23 cellular contexts compared by ENCODE assay signal in the genomic region with DNA sequence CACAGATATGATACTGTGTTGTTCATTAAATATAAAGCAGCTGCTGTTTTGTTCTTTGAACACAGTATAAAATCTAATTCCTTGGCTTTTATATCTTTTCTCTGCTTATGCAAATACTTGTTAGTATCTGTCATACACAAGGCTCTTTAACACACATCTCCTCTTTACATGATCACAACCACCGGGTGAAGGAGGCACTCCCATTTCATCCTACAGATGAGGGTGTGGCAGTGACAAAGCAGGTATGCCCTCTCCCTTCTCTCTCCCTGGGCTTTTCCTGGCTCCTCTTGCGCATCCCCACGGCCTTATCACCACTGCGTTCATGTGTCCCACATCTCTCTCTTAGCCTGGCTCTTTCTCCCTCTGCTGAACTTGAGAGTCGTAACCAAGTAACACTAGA. TPM values are rescaled to one million over a fixed set of nuclear protein-coding genes. Genes with fewer than 3 reads are reported as not detected.
DNase-seq lines count a peak whose midpoint lies in the region; ATAC-seq and TF ChIP-seq lines count a peak whose summit lies in the region.
"Had no signal": no experiment of that assay in that cellular context is flagged by ENCODE, and none has a peak within 500 bp of the region (broad histone marks: within the 10 kb centered on the region; RNA-seq: fewer than 3 reads in every experiment).

No MANE protein-coding gene starts in this region.

- no peaks in the 10 kb centered on the region for H3K79me2 ChIP-seq in SK-N-SH (ENCODE audit: insufficient read depth)

- no peak for TF ChIP-seq RAD21 in SK-N-SH (IDR thresholded peaks at IDR 0.05; ENCODE audit: low read length)

- TF ChIP-seq CTCF in SK-N-SH (IDR thresholded peaks at IDR 0.05) (no peak), RWPE2 (IDR thresholded peaks at IDR 0.05; ENCODE audit: poor library complexity, severe bottlenecking) (no peak), epithelial cell of esophagus (IDR thresholded peaks at IDR 0.05; ENCODE audit: insufficient read depth, low read depth, low read length, missing control alignments) (no peak)

- H3K4me3 ChIP-seq in SK-N-SH (ENCODE audit: low read depth in 2 of 2, low read length in 1 of 2): no peak overlapping the region
- H3K4me3 ChIP-seq in RWPE2 (ENCODE audit: severe bottlenecking): no peak overlapping the region
- no peak overlapping the region for H3K4me3 ChIP-seq in epithelial cell of esophagus (ENCODE audit: low read length)
- H3K4me3 ChIP-seq in mesenchymal stem cell (ENCODE audit: insufficient read depth in 1 of 2, low read depth in 1 of 2, low read length in 2 of 2): no peak overlapping the region
- H3K4me3 ChIP-seq: Peyer's patch, SJSA1 had no signal

- no peaks in the 10 kb centered on the region for H3K9me2 ChIP-seq in SK-N-SH

- peak overlapping the region; percentile 4 to 14 for H3K18ac ChIP-seq in mesenchymal stem cell (ENCODE audit: low read depth in 1 of 2, low read length in 2 of 2)

- H2AFZ ChIP-seq in SK-N-SH (ENCODE audit: low read depth) (no peak overlapping the region), mesenchymal stem cell (ENCODE audit: low read depth, low read length) (no peak overlapping the region)

- no peak overlapping the region for H2BK15ac ChIP-seq in mesenchymal stem cell (ENCODE audit: low read depth, poor library complexity, severe bottlenecking)

- no peaks in the 10 kb centered on the region for H3K27me3 ChIP-seq in SK-N-SH (ENCODE audit: insufficient read depth)
- no peaks in the 10 kb centered on the region for H3K27me3 ChIP-seq in RWPE2 (ENCODE audit: insufficient read depth, poor library complexity, severe bottlenecking)
- no peaks in the 10 kb centered on the region for H3K27me3 ChIP-seq in mesenchymal stem cell (ENCODE audit: control insufficient read depth in 1 of 2, insufficient read depth in 1 of 2, low read length in 2 of 2)
- H3K27me3 ChIP-seq: Peyer's patch, SJSA1 had no signal

- WGBS in SK-N-SH (ENCODE audit: low lambda C conversion rate): 77% methylated on average over 5 of the region's 5 CpGs
- 83% methylated on average over 5 of the region's 5 CpGs for WGBS in mesenchymal stem cell

- no peak for TF ChIP-seq EP300 in SK-N-SH (IDR thresholded peaks at IDR 0.05; ENCODE audit: borderline replicate concordance in 1 of 2, low read depth in 1 of 2, low read length in 1 of 2)

- H4K8ac ChIP-seq in mesenchymal stem cell (ENCODE audit: low read length): peak overlapping the region; percentile 19

- H3K79me1 ChIP-seq in mesenchymal stem cell (replicated peaks; ENCODE audit: low read length, poor library complexity, severe bottlenecking): no peaks in the 10 kb centered on the region

- H2BK120ac ChIP-seq in mesenchymal stem cell (ENCODE audit: low read depth, low read length): no peak overlapping the region

- H3F3A ChIP-seq in SK-N-SH (replicated peaks; ENCODE audit: insufficient read depth): no peaks in the 10 kb centered on the region

- H3K4me1 ChIP-seq in SK-N-SH (ENCODE audit: control insufficient read depth in 1 of 2, insufficient read depth in 2 of 2, low read depth in 1 of 2, low read length in 1 of 2): no peaks in the 10 kb centered on the region; a peak in 1 of 4 replicates
- peaks cover 17% of the 10 kb centered on the region for H3K4me1 ChIP-seq in RWPE2 (ENCODE audit: insufficient read depth, poor library complexity, severe bottlenecking)
- peaks cover 3% of the 10 kb centered on the region for H3K4me1 ChIP-seq in mesenchymal stem cell (ENCODE audit: control insufficient read depth, insufficient read depth, low read depth, low read length)
- H3K4me1 ChIP-seq: Peyer's patch had no signal

- H2BK12ac ChIP-seq in mesenchymal stem cell (ENCODE audit: low read length in 2 of 2): peak overlapping the region; percentile 12 to 60

- H3K9ac ChIP-seq in SK-N-SH (no peak overlapping the region), mesenchymal stem cell (ENCODE audit: low read length) (no peak overlapping the region)

- CTCF ChIA-PET in SK-N-SH (lab: Yijun Ruan, JAX): interaction anchor here (0.5 to 6.2 kb wide), 3 partner anchors 953 to 1201 kb away, joined by 3 to 48 read pairs (median 3); no protein-coding TSS in a partner anchor

- H4K20me1 ChIP-seq in SK-N-SH (ENCODE audit: insufficient read depth): no peaks in the 10 kb centered on the region

- H3K4me2 ChIP-seq in SK-N-SH (no peak overlapping the region), mesenchymal stem cell (ENCODE audit: low read length, poor library complexity, severe bottlenecking) (no peak overlapping the region)

- no peak overlapping the region for H3K23ac ChIP-seq in mesenchymal stem cell (ENCODE audit: low read length in 2 of 2)

- H2AK5ac ChIP-seq in mesenchymal stem cell (ENCODE audit: low read length, severe bottlenecking): no peak overlapping the region

- ATAC-seq in SK-N-SH treated with all-trans-retinoic acid at 6 μM for 48 hours (0 out of 3 replicates have a peak, but pooled peaks have one; percentile 36), RWPE2 (ENCODE audit: low read depth) (peak; percentile 67), HG03457 (IDR thresholded peaks at IDR 0.05; ENCODE audit: unreplicated experiment) (no peak), Right ventricle myocardium inferior (no peak)

- H3K4ac ChIP-seq in mesenchymal stem cell (ENCODE audit: low read depth in 1 of 2, low read length in 2 of 2): peak overlapping the region in 1 of 2 experiments; percentile 7

- no peak for DNase-seq in SK-N-SH
- no peak for DNase-seq in RWPE2 (ENCODE audit: low spot score)
- peak; percentile 67 for DNase-seq in epithelial cell of esophagus (ENCODE audit: low read depth)
- no peak for DNase-seq in mesenchymal stem cell
- DNase-seq in Right ventricle myocardium inferior (ENCODE audit: missing footprints): no peak
- no peak for DNase-seq in dedifferentiated amniotic fluid mesenchymal stem cell (ENCODE audit: extremely low spot score)
- DNase-seq: 8988T, DMS53, GDM1, GOT3, Kasumi-1, MM.1S, NCI-H1092, NCI-H1436, NCI-H187 treated with DMSO at 0.1 percent for 48 hours, NCI-H2107, NCI-H345, NCI-H524, NCI-H82, Peyer's patch had no signal

- H4K91ac ChIP-seq in mesenchymal stem cell (ENCODE audit: low read length): peak overlapping the region; percentile 65

- no peaks in the 10 kb centered on the region for H3K36me3 ChIP-seq in SK-N-SH (replicated peaks in 1 of 2; ENCODE audit: control insufficient read depth in 1 of 2, insufficient read depth in 2 of 2, low read length in 1 of 2)
- H3K36me3 ChIP-seq in RWPE2 (ENCODE audit: low read depth): no peaks in the 10 kb centered on the region
- H3K36me3 ChIP-seq in mesenchymal stem cell (ENCODE audit: control insufficient read depth in 1 of 2, insufficient read depth in 2 of 2, low read depth in 1 of 2, low read length in 2 of 2): no peaks in the 10 kb centered on the region
- H3K36me3 ChIP-seq: Peyer's patch, SJSA1 had no signal

- no peak overlapping the region for H3K27ac ChIP-seq in SK-N-SH (ENCODE audit: low read depth in 2 of 2, low read length in 1 of 2)
- no peak overlapping the region for H3K27ac ChIP-seq in RWPE2 (ENCODE audit: poor library complexity, severe bottlenecking)
- no peak overlapping the region for H3K27ac ChIP-seq in mesenchymal stem cell (ENCODE audit: low read length, poor library complexity, severe bottlenecking)
- H3K27ac ChIP-seq: Peyer's patch had no signal

- POLR2A ChIA-PET in SK-N-SH (lab: Yijun Ruan, JAX): no interaction called here

- H3K9me3 ChIP-seq in SK-N-SH (no peaks in the 10 kb centered on the region), RWPE2 (ENCODE audit: severe bottlenecking) (no peaks in the 10 kb centered on the region), mesenchymal stem cell (ENCODE audit: control insufficient read depth, low read length) (no peaks in the 10 kb centered on the region)
- H3K9me3 ChIP-seq: Peyer's patch, SJSA1 had no signal

- intact Hi-C loops in Right ventricle myocardium inferior (cut with DNase I): no loop called here

- no peak overlapping the region for H2BK5ac ChIP-seq in mesenchymal stem cell (ENCODE audit: low read depth, low read length, poor library complexity, severe bottlenecking)

- no peak overlapping the region for H3K14ac ChIP-seq in mesenchymal stem cell (ENCODE audit: low read length in 2 of 2)

TF ChIP-seq in SK-N-SH treated with all-trans-retinoic acid at 6 μM for 48 hours, 23 proteins besides CTCF, POLR2A, EP300 and RAD21 (continues in another document):
- TF ChIP-seq ESRRG (CRISPR knock-in tag; IDR thresholded peaks at IDR 0.05) (no peak), SNAI2 (CRISPR knock-in tag; IDR thresholded peaks at IDR 0.05) (no peak), ARNTL (CRISPR knock-in tag; IDR thresholded peaks at IDR 0.05; ENCODE audit: borderline replicate concordance, low read depth) (no peak), GLIS3 (CRISPR knock-in tag; IDR thresholded peaks at IDR 0.05) (no peak), ZFP3 (CRISPR knock-in tag; IDR thresholded peaks at IDR 0.05) (no peak), OSR1 (CRISPR knock-in tag; IDR thresholded peaks at IDR 0.05) (no peak), RARB (CRISPR knock-in tag; IDR thresholded peaks at IDR 0.05) (no peak)

TF ChIP-seq in SK-N-SH, 30 proteins besides CTCF, POLR2A, EP300 and RAD21 (continues in another document):
- TF ChIP-seq SMC3 (IDR thresholded peaks at IDR 0.05; ENCODE audit: low read depth, low read length) (no peak), NFIC (IDR thresholded peaks at IDR 0.05; ENCODE audit: borderline replicate concordance) (no peak), MXI1 (IDR thresholded peaks at IDR 0.05; ENCODE audit: low read depth, low read length) (no peak), FOXJ3 (CRISPR knock-in tag; IDR thresholded peaks at IDR 0.05) (no peak), ELF1 (IDR thresholded peaks at IDR 0.05) (no peak), TAF1 (IDR thresholded peaks at IDR 0.05; ENCODE audit: borderline replicate concordance, low read depth, low read length) (no peak)
- TF ChIP-seq, protein P1, sequence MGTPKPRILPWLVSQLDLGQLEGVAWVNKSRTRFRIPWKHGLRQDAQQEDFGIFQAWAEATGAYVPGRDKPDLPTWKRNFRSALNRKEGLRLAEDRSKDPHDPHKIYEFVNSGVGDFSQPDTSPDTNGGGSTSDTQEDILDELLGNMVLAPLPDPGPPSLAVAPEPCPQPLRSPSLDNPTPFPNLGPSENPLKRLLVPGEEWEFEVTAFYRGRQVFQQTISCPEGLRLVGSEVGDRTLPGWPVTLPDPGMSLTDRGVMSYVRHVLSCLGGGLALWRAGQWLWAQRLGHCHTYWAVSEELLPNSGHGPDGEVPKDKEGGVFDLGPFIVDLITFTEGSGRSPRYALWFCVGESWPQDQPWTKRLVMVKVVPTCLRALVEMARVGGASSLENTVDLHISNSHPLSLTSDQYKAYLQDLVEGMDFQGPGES (IDR thresholded peaks at IDR 0.05; ENCODE audit: low read depth, low read length): no peak

RNA-seq across cellular contexts. Expression of gene JUN, which starts 38.2 kb away (rescaled TPM):
- polyA plus RNA-seq in SK-N-SH (2012; rRNA removed): 54.6 and 66.5 TPM in 2 replicates
- polyA plus RNA-seq in SK-N-SH (2012; cell fraction: cytosol; rRNA removed): 34.2 and 46.9 TPM in 2 replicates
- polyA plus RNA-seq in SK-N-SH (2012; cell fraction: nucleus; rRNA removed): 83.5 and 100 TPM in 2 replicates
- polyA plus RNA-seq in mesenchymal stem cell (2013, experiment 1 of 2): 118 TPM
- polyA plus RNA-seq in mesenchymal stem cell (2013, experiment 2 of 2): 114 TPM
- 64.2 TPM for total RNA-seq in Right ventricle myocardium inferior

RNA-seq across cellular contexts. Expression of gene MYSM1, which starts 45.8 kb away (rescaled TPM):
- 10.7 and 14.2 TPM in 2 replicates for polyA plus RNA-seq in SK-N-SH (2012; rRNA removed)
- 5.5 and 7.0 TPM in 2 replicates for polyA plus RNA-seq in SK-N-SH (2012; cell fraction: cytosol; rRNA removed)
- polyA plus RNA-seq in SK-N-SH (2012; cell fraction: nucleus; rRNA removed): 18.6 and 49.2 TPM in 2 replicates
- 9.2 TPM for polyA plus RNA-seq in mesenchymal stem cell (2013, experiment 1 of 2)
- polyA plus RNA-seq in mesenchymal stem cell (2013, experiment 2 of 2): 8.3 TPM
- total RNA-seq in Right ventricle myocardium inferior: 19.8 TPM

Comparison
In these comparisons a context has a peak if more than half of its experiments do, and no peak if none do; other contexts are left out.
1. ATAC-seq: peak in SK-N-SH treated with all-trans-retinoic acid at 6 μM for 48 hours (single experiment) and RWPE2 (single experiment); none in HG03457 (single experiment) and Right ventricle myocardium inferior (single experiment).